14 cellular contexts compared by ENCODE assay signal in genomic region chr1:184684285-184685077, GRCh38.
DNase-seq lines count a peak whose midpoint lies in the region; ATAC-seq and TF ChIP-seq lines count a peak whose summit lies in the region.
"Had no signal": no experiment of that assay in that cellular context is flagged by ENCODE, and none has a peak within 500 bp of the region (broad histone marks: within the 10 kb centered on the region; RNA-seq: fewer than 3 reads in every experiment).

No MANE protein-coding gene starts in this region.

- CTCF ChIA-PET in activated CD8-positive, alpha-beta T cell treated with anti-CD3 and anti-CD28 coated beads for 36 hours (lab: Charles Lee) = no interaction called here

- TF ChIP-seq CTCF in foreskin fibroblast (IDR thresholded peaks at IDR 0.05; ENCODE audit: low read depth, low read length) = no peak
- TF ChIP-seq CTCF in activated CD8-positive, alpha-beta T cell treated with anti-CD3 and anti-CD28 coated beads for 36 hours (IDR thresholded peaks at IDR 0.05) = no peak

- H3K4me1 Mint-ChIP-seq in activated CD8-positive, alpha-beta T cell treated with anti-CD3 and anti-CD28 coated beads for 36 hours (ENCODE audit: low read depth) = no peaks in the 10 kb centered on the region

- intact Hi-C loops in activated CD8-positive, alpha-beta T cell treated with anti-CD3 and anti-CD28 coated beads for 36 hours (cut with micrococcal nuclease) = no loop called here

- no peak overlapping the region for H3K27ac Mint-ChIP-seq in activated CD8-positive, alpha-beta T cell treated with anti-CD3 and anti-CD28 coated beads for 36 hours

- DNase-seq in DMS 273 (lab: John Stamatoyannopoulos, UW; ENCODE audit: unreplicated experiment) (peak; percentile 50), DMS 273 treated with DMSO at 0.1 percent for 48 hours (lab: John Stamatoyannopoulos, UW) (no peak), NCI-H446 (lab: John Stamatoyannopoulos, UW) (peak; percentile 34 to 78), foreskin fibroblast (peak; percentile 18 to 41), putamen (ENCODE audit: low spot score) (peak; percentile 19)
- no peak for DNase-seq in activated CD8-positive, alpha-beta T cell treated with anti-CD3 and anti-CD28 coated beads for 36 hours
- no peak for DNase-seq in activated T-cell treated with anti-CD3 and anti-CD28 coated beads, Interleukin-2, amount 50 U/mL, for 1 hour
- DNase-seq: Calu3; SIG-M5; stimulated activated CD4-positive, alpha-beta T cell treated with anti-CD3 and anti-CD28 coated beads, Interleukin-12 subunit alpha, Interleukin-12 subunit beta, amount 100 ng/mL, for 4 hours had no signal

- H3K36me3 Mint-ChIP-seq in activated CD8-positive, alpha-beta T cell treated with anti-CD3 and anti-CD28 coated beads for 36 hours (ENCODE audit: low read depth) = no peaks in the 10 kb centered on the region

- H3K9me3 Mint-ChIP-seq in activated CD8-positive, alpha-beta T cell treated with anti-CD3 and anti-CD28 coated beads for 36 hours = peaks cover 10% of the 10 kb centered on the region

- no peaks in the 10 kb centered on the region for H3K27me3 Mint-ChIP-seq in activated CD8-positive, alpha-beta T cell treated with anti-CD3 and anti-CD28 coated beads for 36 hours

- H3K4me3 ChIP-seq in foreskin fibroblast (ENCODE audit: low read depth in 1 of 2, low read length in 2 of 2) = no peak overlapping the region
- H3K4me3 ChIP-seq: adrenal gland, HAP-1, tibial nerve had no signal

- POLR2A ChIA-PET in activated CD8-positive, alpha-beta T cell treated with anti-CD3 and anti-CD28 coated beads for 36 hours (lab: Charles Lee) = no interaction called here

- no peak for ATAC-seq in GM19328 (IDR thresholded peaks at IDR 0.05; ENCODE audit: unreplicated experiment)
- no peak for ATAC-seq in activated CD8-positive, alpha-beta T cell treated with anti-CD3 and anti-CD28 coated beads for 36 hours

- H3K4me3 Mint-ChIP-seq in activated CD8-positive, alpha-beta T cell treated with anti-CD3 and anti-CD28 coated beads for 36 hours = no peak overlapping the region

Comparison
In these comparisons a context has a peak if more than half of its experiments do, and no peak if none do; other contexts are left out.
1. DNase-seq: peak in DMS 273 (single experiment), NCI-H446 (2 of 2), foreskin fibroblast (2 of 2) and putamen (single experiment); none in DMS 273 treated with DMSO at 0.1 percent for 48 hours (single experiment), activated CD8-positive, alpha-beta T cell treated with anti-CD3 and anti-CD28 coated beads for 36 hours (single experiment) and activated T-cell treated with anti-CD3 and anti-CD28 coated beads, Interleukin-2, amount 50 U/mL, for 1 hour (single experiment).